In genomic region chr2:29014811-29015414, GRCh38 we compare ENCODE assay signal across 1 cellular context.
TF ChIP-seq lines count a peak whose summit lies in the region.

No MANE protein-coding gene starts in this region.

TF ChIP-seq in GM12878, 131 proteins besides CTCF, POLR2A, EP300 and RAD21 (continued from another document):
- TF ChIP-seq PKNOX1 (IDR thresholded peaks at IDR 0.05) = no peak
- no peak for TF ChIP-seq TAF1 (IDR thresholded peaks at IDR 0.05; ENCODE audit: borderline replicate concordance, low read depth, low read length)
- no peak for TF ChIP-seq EGR1 (IDR thresholded peaks at IDR 0.05; ENCODE audit: borderline replicate concordance in 1 of 2, low read depth in 2 of 2, low read length in 2 of 2)
- 0 out of 2 replicates have a peak, but pooled peaks have one; percentile 26 for TF ChIP-seq ZBTB40 (IDR thresholded peaks at IDR 0.05; ENCODE audit: borderline replicate concordance)
- TF ChIP-seq GABPA (IDR thresholded peaks at IDR 0.05; ENCODE audit: low read depth) = peak; percentile 60
- TF ChIP-seq MTA3 (IDR thresholded peaks at IDR 0.05; ENCODE audit: borderline replicate concordance, low read length) = no peak
- TF ChIP-seq SKIL (IDR thresholded peaks at IDR 0.05; ENCODE audit: low read depth, poor library complexity, severe bottlenecking) = no peak
- TF ChIP-seq WRNIP1 (IDR thresholded peaks at IDR 0.05; ENCODE audit: borderline replicate concordance, low read depth, low read length) = no peak
- no peak for TF ChIP-seq CBX5 (IDR thresholded peaks at IDR 0.05; ENCODE audit: low read depth)
- TF ChIP-seq SIN3A (IDR thresholded peaks at IDR 0.05; ENCODE audit: low read depth, low read length) = no peak
- TF ChIP-seq POLR2AphosphoS5 (IDR thresholded peaks at IDR 0.05; ENCODE audit: low read length) = no peak
- no peak for TF ChIP-seq BMI1 (IDR thresholded peaks at IDR 0.05; ENCODE audit: borderline replicate concordance)
- no peak for TF ChIP-seq TCF3 (IDR thresholded peaks at IDR 0.05; ENCODE audit: borderline replicate concordance, insufficient read depth, low read depth, low read length)
- no peak for TF ChIP-seq NR2C1 (IDR thresholded peaks at IDR 0.05)
- no peak for TF ChIP-seq NR2C2 (IDR thresholded peaks at IDR 0.05; ENCODE audit: borderline replicate concordance, control insufficient read depth, insufficient read length, low read depth)
- peak; percentile 37 for TF ChIP-seq RUNX3 (IDR thresholded peaks at IDR 0.05; ENCODE audit: low read length)
- no peak for TF ChIP-seq LARP7 (IDR thresholded peaks at IDR 0.05)
